Comparison of ENCODE assay signal across 13 cellular contexts in the genomic region with DNA sequence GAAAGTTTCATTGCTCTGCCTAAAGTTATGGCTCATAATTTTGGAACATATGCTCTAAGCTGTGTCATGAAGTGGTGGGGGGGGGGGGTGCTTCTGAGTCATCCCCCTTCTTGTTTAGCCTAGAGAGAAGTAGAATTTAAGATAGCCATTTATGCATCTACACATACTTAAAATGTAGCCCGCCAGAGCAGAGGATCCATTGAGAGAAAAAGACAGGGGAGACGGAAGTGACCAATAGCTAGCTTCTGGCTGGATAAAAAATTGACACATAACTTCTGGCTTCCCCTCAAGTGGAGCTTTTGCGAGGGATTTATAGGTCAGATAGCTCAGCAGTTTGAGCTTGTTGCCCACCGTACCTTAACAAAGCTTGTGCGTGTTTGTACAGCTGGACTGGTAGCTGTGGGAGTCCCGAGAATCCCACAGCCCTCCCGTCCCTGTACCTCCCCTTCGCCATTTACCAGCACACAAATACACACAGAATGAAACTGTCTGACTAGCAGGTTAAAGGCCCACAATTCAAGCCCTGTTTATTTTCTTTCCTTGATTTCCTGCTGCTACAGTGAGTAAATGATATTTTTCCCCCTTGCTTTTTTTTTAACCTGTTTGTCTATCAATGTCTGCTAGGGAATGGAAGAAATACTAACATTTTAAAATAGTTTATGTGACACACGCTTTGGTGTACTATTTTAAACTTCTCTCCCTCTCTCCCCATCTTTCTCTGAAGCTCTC.
DNase-seq lines count a peak whose midpoint lies in the region; FAIRE-seq and TF ChIP-seq lines count a peak whose summit lies in the region.
"Had no signal": no experiment of that assay in that cellular context is flagged by ENCODE, and none has a peak within 500 bp of the region (broad histone marks: within the 10 kb centered on the region; RNA-seq: fewer than 3 reads in every experiment).

No MANE protein-coding gene starts in this region.

- no peak for TF ChIP-seq CTCF in bronchial epithelial cell (IDR thresholded peaks at IDR 0.05; ENCODE audit: insufficient read depth, low read length, severe bottlenecking)
- no peak for TF ChIP-seq CTCF in osteoblast (IDR thresholded peaks at IDR 0.05; ENCODE audit: extremely low read depth, low read depth, low read length)

- peak; percentile 99 for FAIRE-seq in H54 (lab: Jason Lieb, UNC)
- FAIRE-seq in bronchial epithelial cell (lab: Jason Lieb, UNC) = no peak
- FAIRE-seq: endothelial cell of umbilical vein, keratinocyte had no signal

- peak overlapping the region; percentile 68 for H3K4me2 ChIP-seq in osteoblast (ENCODE audit: insufficient read depth, low read length)

- no peaks in the 10 kb centered on the region for H3K79me2 ChIP-seq in osteoblast (ENCODE audit: insufficient read depth, low read length)

- no peaks in the 10 kb centered on the region for H3K36me3 ChIP-seq in bronchial epithelial cell (ENCODE audit: control insufficient read depth, insufficient read depth, low read length)
- no peaks in the 10 kb centered on the region for H3K36me3 ChIP-seq in osteoblast (ENCODE audit: insufficient read depth, low read length)

- no peaks in the 10 kb centered on the region for H4K20me1 ChIP-seq in osteoblast (ENCODE audit: insufficient read depth, low read length)

- no peak for TF ChIP-seq POLR2A in H54 (IDR thresholded peaks at IDR 0.05; ENCODE audit: low read depth, low read length)
- TF ChIP-seq POLR2A in erythroblast (IDR thresholded peaks at IDR 0.05; ENCODE audit: low read length) = no peak

- H2AFZ ChIP-seq in osteoblast (ENCODE audit: low read length) = peak overlapping the region; percentile 96

- peaks cover 20% of the 10 kb centered on the region for H3K4me1 ChIP-seq in osteoblast (ENCODE audit: insufficient read depth, low read length)

- no peaks in the 10 kb centered on the region for H3K9me3 ChIP-seq in osteoblast (ENCODE audit: low read depth, low read length)

- peak overlapping the region; percentile 83 for H3K27ac ChIP-seq in osteoblast (ENCODE audit: low read depth, low read length)

- H3K27me3 ChIP-seq in bronchial epithelial cell (ENCODE audit: control insufficient read depth, insufficient read depth, low read length) (no peaks in the 10 kb centered on the region), osteoblast (ENCODE audit: insufficient read depth, low read length) (no peaks in the 10 kb centered on the region)

- DNase-seq in H54 (ENCODE audit: insufficient read length, low spot score) (peak; percentile 31), NCI-H524 treated with DMSO at 0.1 percent for 48 hours (lab: John Stamatoyannopoulos, UW) (peak; percentile 14), bronchial epithelial cell (ENCODE audit: low read depth) (peak; percentile 1), osteoblast (ENCODE audit: insufficient read length, low spot score, missing footprints) (peak; percentile 58), GOT3 (lab: John Stamatoyannopoulos, UW) (no peak), nucleus accumbens (lab: John Stamatoyannopoulos, UW) (no peak), erythroblast (lab: John Stamatoyannopoulos, UW) (no peak)
- DNase-seq in stimulated activated CD4-positive, alpha-beta T cell treated with anti-CD3 and anti-CD28 coated beads, Interleukin-12 subunit alpha, Interleukin-12 subunit beta, amount 100 ng/mL, for 4 hours = no peak
- DNase-seq: NCI-H526; stimulated activated CD4-positive, alpha-beta T cell treated with anti-CD3 and anti-CD28 coated beads, Interleukin-2, amount 100 ng/mL, for 24 hours; T-helper 17 cell had no signal

- H3K4me3 ChIP-seq in bronchial epithelial cell (ENCODE audit: low read depth, low read length) (no peak overlapping the region), osteoblast (ENCODE audit: insufficient read depth, low read length) (peak overlapping the region; percentile 59)

Comparison
In these comparisons a context has a peak if more than half of its experiments do, and no peak if none do; other contexts are left out.
1. DNase-seq: peak in H54 (single experiment), NCI-H524 treated with DMSO at 0.1 percent for 48 hours (single experiment), bronchial epithelial cell (single experiment) and osteoblast (single experiment); none in GOT3 (single experiment), nucleus accumbens (0 of 56), stimulated activated CD4-positive, alpha-beta T cell treated with anti-CD3 and anti-CD28 coated beads, Interleukin-12 subunit alpha, Interleukin-12 subunit beta, amount 100 ng/mL, for 4 hours (single experiment) and erythroblast (0 of 2).